Comparison of ENCODE assay signal across 1 cellular context in genomic region chr1:205505076-205505729, GRCh38.
TF ChIP-seq lines count a peak whose summit lies in the region.

No MANE protein-coding gene starts in this region.

TF ChIP-seq in SK-N-SH treated with all-trans-retinoic acid at 6 μM for 48 hours, 23 proteins besides CTCF, POLR2A, EP300 and RAD21 (continued from another document):
- TF ChIP-seq TSHZ2 (CRISPR knock-in tag; IDR thresholded peaks at IDR 0.05) (no peak), OSR1 (CRISPR knock-in tag; IDR thresholded peaks at IDR 0.05) (no peak), ZNF70 (CRISPR knock-in tag; IDR thresholded peaks at IDR 0.05) (no peak), CSRNP3 (CRISPR knock-in tag; IDR thresholded peaks at IDR 0.05) (no peak), SNAI2 (CRISPR knock-in tag; IDR thresholded peaks at IDR 0.05) (no peak), RARB (CRISPR knock-in tag; IDR thresholded peaks at IDR 0.05) (no peak), ZNF565 (CRISPR knock-in tag; conservative IDR thresholded peaks at IDR 0.05; ENCODE audit: low read depth) (no peak), GLIS3 (CRISPR knock-in tag; IDR thresholded peaks at IDR 0.05) (no peak), ISL1 (CRISPR knock-in tag; IDR thresholded peaks at IDR 0.05) (no peak), ZFP30 (CRISPR knock-in tag; IDR thresholded peaks at IDR 0.05) (no peak), TOX (CRISPR knock-in tag; IDR thresholded peaks at IDR 0.05; ENCODE audit: borderline replicate concordance) (no peak), ZNF8 (CRISPR knock-in tag; IDR thresholded peaks at IDR 0.05) (no peak)
- TF ChIP-seq, protein P1, sequence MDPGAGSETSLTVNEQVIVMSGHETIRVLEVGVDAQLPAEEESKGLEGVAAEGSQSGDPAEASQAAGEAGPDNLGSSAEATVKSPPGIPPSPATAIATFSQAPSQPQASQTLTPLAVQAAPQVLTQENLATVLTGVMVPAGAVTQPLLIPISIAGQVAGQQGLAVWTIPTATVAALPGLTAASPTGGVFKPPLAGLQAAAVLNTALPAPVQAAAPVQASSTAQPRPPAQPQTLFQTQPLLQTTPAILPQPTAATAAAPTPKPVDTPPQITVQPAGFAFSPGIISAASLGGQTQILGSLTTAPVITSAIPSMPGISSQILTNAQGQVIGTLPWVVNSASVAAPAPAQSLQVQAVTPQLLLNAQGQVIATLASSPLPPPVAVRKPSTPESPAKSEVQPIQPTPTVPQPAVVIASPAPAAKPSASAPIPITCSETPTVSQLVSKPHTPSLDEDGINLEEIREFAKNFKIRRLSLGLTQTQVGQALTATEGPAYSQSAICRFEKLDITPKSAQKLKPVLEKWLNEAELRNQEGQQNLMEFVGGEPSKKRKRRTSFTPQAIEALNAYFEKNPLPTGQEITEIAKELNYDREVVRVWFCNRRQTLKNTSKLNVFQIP (CRISPR knock-in tag; IDR thresholded peaks at IDR 0.05; ENCODE audit: borderline replicate concordance, low read depth): no peak
